In the genomic region with DNA sequence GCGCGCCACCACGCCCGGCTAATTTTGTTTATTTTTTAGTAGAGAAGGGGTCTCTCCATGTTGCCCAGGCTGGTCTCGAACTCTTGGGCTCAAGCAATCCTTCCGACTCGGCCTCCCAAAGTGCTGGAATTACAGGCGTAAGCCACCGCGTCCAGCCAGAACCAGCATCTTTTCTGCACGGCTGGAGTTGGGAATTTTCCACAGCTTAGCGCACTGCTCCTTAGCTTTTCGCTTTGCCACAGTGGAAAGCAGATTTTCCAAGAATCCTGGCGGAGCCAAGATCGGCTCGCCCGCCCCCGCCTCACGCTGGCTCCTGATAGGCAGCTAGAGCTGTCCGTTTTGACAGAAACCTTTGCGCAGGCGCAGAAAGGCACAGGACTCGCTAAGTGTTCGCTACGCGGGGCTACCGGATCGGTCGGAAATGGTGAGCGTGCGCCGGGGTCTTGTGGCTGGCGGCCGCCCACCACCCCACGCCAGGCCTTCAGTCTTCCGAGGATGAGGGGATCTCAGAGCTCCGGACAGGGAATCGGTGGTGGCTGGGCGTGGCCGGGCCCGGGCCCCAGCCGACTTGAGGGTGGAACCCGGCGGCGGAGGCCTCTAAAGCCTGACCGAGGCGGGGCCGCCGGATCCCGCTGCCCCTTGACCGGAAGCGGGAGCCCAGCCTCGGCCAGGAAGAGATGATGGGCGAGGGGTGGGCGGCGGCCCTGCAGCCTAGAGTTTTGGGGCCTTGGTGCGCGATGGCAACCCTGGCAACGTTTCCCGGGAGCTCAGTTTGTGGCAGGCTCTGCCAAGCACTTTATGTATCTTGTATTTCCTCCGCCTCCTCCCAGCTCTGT, we compare ENCODE assay signal across 8 cellular contexts.
DNase-seq lines count a peak whose midpoint lies in the region; ATAC-seq and TF ChIP-seq lines count a peak whose summit lies in the region.

TSS of gene DYNLRB1 (plus strand) at position 385 of the 836 bp plus-strand sequence. CDS start at position 422, 37 bp downstream.

- H3K27me3 ChIP-seq in GM06990 (replicated peaks; ENCODE audit: control insufficient read depth, insufficient read depth, low read length): no peaks in the 10 kb centered on the region

- no peak for TF ChIP-seq CTCF in GM06990 (IDR thresholded peaks at IDR 0.05; ENCODE audit: insufficient read depth, low read length, poor library complexity, severe bottlenecking)

- peaks cover 50% of the 10 kb centered on the region for H3K4me1 Mint-ChIP-seq in activated naive CD4-positive, alpha-beta T cell treated with anti-CD3 and anti-CD28 coated beads, Interleukin-2, amount 50 U/mL, for 24 hours

- no peaks in the 10 kb centered on the region for H3K9me3 Mint-ChIP-seq in activated naive CD4-positive, alpha-beta T cell treated with anti-CD3 and anti-CD28 coated beads, Interleukin-2, amount 50 U/mL, for 24 hours

- ATAC-seq in HG02588 (IDR thresholded peaks at IDR 0.05; ENCODE audit: unreplicated experiment): peak; percentile 74
- peak; percentile 91 for ATAC-seq in SK-N-SH treated with all-trans-retinoic acid at 6 μM for 48 hours

- no peaks in the 10 kb centered on the region for H3K27me3 Mint-ChIP-seq in activated naive CD4-positive, alpha-beta T cell treated with anti-CD3 and anti-CD28 coated beads, Interleukin-2, amount 50 U/mL, for 24 hours

- DNase-seq in GM06990 (ENCODE audit: extremely low read depth, insufficient read length) (peak; percentile 87), NCI-H1092 treated with DMSO at 0.1 percent for 48 hours (lab: John Stamatoyannopoulos, UW) (peak; percentile 94), globus pallidus (ENCODE audit: low spot score) (peak; percentile 95), nucleus accumbens (lab: John Stamatoyannopoulos, UW) (peak in 55 of 56 donors; percentile 70 to 98 (median 94)), superior temporal gyrus (ENCODE audit: extremely low spot score) (peak; percentile 99)

- H3K27ac Mint-ChIP-seq in activated naive CD4-positive, alpha-beta T cell treated with anti-CD3 and anti-CD28 coated beads, Interleukin-2, amount 50 U/mL, for 24 hours: peak within 1 kb of the TSS; percentile 99

- H3K36me3 ChIP-seq in GM06990 (ENCODE audit: control insufficient read depth, insufficient read depth, low read length): no peaks in the 10 kb centered on the region; the same call in 1 of the 2 replicates

- H3K4me3 ChIP-seq in GM06990 (replicated peaks; ENCODE audit: low read depth, low read length): peak within 1 kb of the TSS; percentile 91

- peaks cover 2% of the 10 kb centered on the region for H3K36me3 Mint-ChIP-seq in activated naive CD4-positive, alpha-beta T cell treated with anti-CD3 and anti-CD28 coated beads, Interleukin-2, amount 50 U/mL, for 24 hours

- H3K4me3 Mint-ChIP-seq in activated naive CD4-positive, alpha-beta T cell treated with anti-CD3 and anti-CD28 coated beads, Interleukin-2, amount 50 U/mL, for 24 hours: peak within 1 kb of the TSS; percentile 98

TF ChIP-seq in SK-N-SH treated with all-trans-retinoic acid at 6 μM for 48 hours, 23 proteins besides CTCF, POLR2A, EP300 and RAD21:
- TF ChIP-seq ARNTL (CRISPR knock-in tag; IDR thresholded peaks at IDR 0.05; ENCODE audit: borderline replicate concordance, low read depth): no peak
- no peak for TF ChIP-seq OSR1 (CRISPR knock-in tag; IDR thresholded peaks at IDR 0.05)
- TF ChIP-seq CSDC2 (CRISPR knock-in tag; IDR thresholded peaks at IDR 0.05): no peak
- TF ChIP-seq ZNF8 (CRISPR knock-in tag; IDR thresholded peaks at IDR 0.05): no peak
- TF ChIP-seq CSRNP3 (CRISPR knock-in tag; IDR thresholded peaks at IDR 0.05): 0 out of 2 replicates have a peak, but pooled peaks have one; percentile 14
- TF ChIP-seq ZFP3 (CRISPR knock-in tag; IDR thresholded peaks at IDR 0.05): peak; percentile 20; the same call in 1 of the 2 replicates
- TF ChIP-seq, protein P1, sequence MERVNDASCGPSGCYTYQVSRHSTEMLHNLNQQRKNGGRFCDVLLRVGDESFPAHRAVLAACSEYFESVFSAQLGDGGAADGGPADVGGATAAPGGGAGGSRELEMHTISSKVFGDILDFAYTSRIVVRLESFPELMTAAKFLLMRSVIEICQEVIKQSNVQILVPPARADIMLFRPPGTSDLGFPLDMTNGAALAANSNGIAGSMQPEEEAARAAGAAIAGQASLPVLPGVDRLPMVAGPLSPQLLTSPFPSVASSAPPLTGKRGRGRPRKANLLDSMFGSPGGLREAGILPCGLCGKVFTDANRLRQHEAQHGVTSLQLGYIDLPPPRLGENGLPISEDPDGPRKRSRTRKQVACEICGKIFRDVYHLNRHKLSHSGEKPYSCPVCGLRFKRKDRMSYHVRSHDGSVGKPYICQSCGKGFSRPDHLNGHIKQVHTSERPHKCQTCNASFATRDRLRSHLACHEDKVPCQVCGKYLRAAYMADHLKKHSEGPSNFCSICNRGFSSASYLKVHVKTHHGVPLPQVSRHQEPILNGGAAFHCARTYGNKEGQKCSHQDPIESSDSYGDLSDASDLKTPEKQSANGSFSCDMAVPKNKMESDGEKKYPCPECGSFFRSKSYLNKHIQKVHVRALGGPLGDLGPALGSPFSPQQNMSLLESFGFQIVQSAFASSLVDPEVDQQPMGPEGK (CRISPR knock-in tag; IDR thresholded peaks at IDR 0.05; ENCODE audit: borderline replicate concordance): no peak
- TF ChIP-seq ISL1 (CRISPR knock-in tag; IDR thresholded peaks at IDR 0.05): no peak

Comparison
In these comparisons a context has a peak if more than half of its experiments do, and no peak if none do; other contexts are left out.
1. Peak in every context shown above with its lines: DNase-seq, ATAC-seq and H3K4me3 ChIP-seq.